10 cellular contexts compared by ENCODE assay signal in the genomic region with DNA sequence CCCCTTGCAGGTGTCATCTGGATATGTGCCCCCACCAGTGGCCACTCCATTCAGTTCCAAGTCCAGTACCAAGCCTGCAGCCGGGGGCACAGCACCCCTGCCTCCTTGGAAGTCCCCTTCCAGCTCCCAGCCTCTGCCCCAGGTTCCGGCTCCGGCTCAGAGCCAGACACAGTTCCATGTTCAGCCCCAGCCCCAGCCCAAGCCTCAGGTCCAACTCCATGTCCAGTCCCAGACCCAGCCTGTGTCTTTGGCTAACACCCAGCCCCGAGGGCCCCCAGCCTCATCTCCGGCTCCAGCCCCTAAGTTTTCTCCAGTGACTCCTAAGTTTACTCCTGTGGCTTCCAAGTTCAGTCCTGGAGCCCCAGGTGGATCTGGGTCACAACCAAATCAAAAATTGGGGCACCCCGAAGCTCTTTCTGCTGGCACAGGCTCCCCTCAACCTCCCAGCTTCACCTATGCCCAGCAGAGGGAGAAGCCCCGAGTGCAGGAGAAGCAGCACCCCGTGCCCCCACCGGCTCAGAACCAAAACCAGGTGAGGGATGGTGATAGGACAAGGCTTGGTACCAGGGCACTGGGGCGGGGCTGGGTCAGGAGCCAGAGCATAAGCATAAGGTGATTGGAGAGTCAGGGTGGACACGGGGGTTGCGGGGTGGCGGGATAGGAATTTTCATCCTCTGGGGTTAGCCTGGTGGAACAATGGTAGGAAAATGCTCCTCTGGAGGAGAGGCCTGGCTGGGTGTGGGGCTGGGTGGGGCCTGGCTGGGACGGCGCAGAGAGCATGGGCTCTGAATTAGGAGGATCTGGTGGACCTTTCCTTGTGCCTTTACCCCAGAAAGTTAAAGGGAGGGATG. TPM values are rescaled to one million over a fixed set of nuclear protein-coding genes. Genes with fewer than 3 reads are reported as not detected.
DNase-seq lines count a peak whose midpoint lies in the region; FAIRE-seq and TF ChIP-seq lines count a peak whose summit lies in the region.
"Had no signal": no experiment of that assay in that cellular context is flagged by ENCODE, and none has a peak within 500 bp of the region (broad histone marks: within the 10 kb centered on the region; RNA-seq: fewer than 3 reads in every experiment).

No MANE protein-coding gene starts in this region.

- DNase-seq in GM12892 (ENCODE audit: insufficient read length) = no peak
- no peak for DNase-seq in adipocyte (ENCODE audit: low read depth)
- no peak for DNase-seq in DMS79 treated with DMSO at 0.1 percent for 48 hours (lab: John Stamatoyannopoulos, UW)
- DNase-seq in NCI-H1436 treated with DMSO at 0.1 percent for 48 hours (lab: John Stamatoyannopoulos, UW) = no peak
- DNase-seq in caudate nucleus (lab: John Stamatoyannopoulos, UW) = no peak
- DNase-seq in erythroblast (lab: John Stamatoyannopoulos, UW) = no peak
- DNase-seq: NCI-H1417 treated with DMSO at 0.1 percent for 48 hours had no signal

- TF ChIP-seq POLR2A in GM12892 (IDR thresholded peaks at IDR 0.05; ENCODE audit: low read depth, low read length) (0 out of 2 replicates have a peak, but pooled peaks have one; percentile 20), erythroblast (IDR thresholded peaks at IDR 0.05; ENCODE audit: low read length) (no peak)

- H3K36me3 ChIP-seq in adipocyte (ENCODE audit: control insufficient read depth, insufficient read depth, low read length, severe bottlenecking) (peaks cover 24% of the 10 kb centered on the region), iPS-15b (ENCODE audit: control insufficient read depth, insufficient read depth, low read length) (peaks cover 29% of the 10 kb centered on the region)

- H3K27ac ChIP-seq in skin epidermis (peak overlapping the region in 19 of 21 experiments; percentile 91 to 100 (median 98)), caudate nucleus (ENCODE audit: low read depth, low read length) (no peak overlapping the region)

- H3K9me3 ChIP-seq in adipocyte (ENCODE audit: control insufficient read depth, low read length) (no peaks in the 10 kb centered on the region), iPS-15b (ENCODE audit: control insufficient read depth, insufficient read depth, low read length) (no peaks in the 10 kb centered on the region)
- H3K9me3 ChIP-seq: mucosa of descending colon had no signal

- peak overlapping the region; percentile 97 for H3K9ac ChIP-seq in adipocyte (ENCODE audit: low read length)
- H3K9ac ChIP-seq in iPS-15b (ENCODE audit: low read depth, low read length) = peak overlapping the region; percentile 88

- H3K27me3 ChIP-seq in adipocyte (replicated peaks; ENCODE audit: control insufficient read depth, insufficient read depth, low read length) (no peaks in the 10 kb centered on the region), iPS-15b (ENCODE audit: control insufficient read depth, insufficient read depth, low read length) (no peaks in the 10 kb centered on the region)

- H3K4me3 ChIP-seq in adipocyte (ENCODE audit: low read length) = peak overlapping the region; percentile 90
- peak overlapping the region; percentile 88 for H3K4me3 ChIP-seq in iPS-15b (ENCODE audit: low read depth, low read length)
- peak overlapping the region; percentile 62 to 98 (median 91) for H3K4me3 ChIP-seq in skin epidermis

- no peak for FAIRE-seq in GM12892 (lab: Jason Lieb, UNC)

- H3K4me1 ChIP-seq in adipocyte (ENCODE audit: control insufficient read depth, insufficient read depth, low read length) (peaks cover 57% of the 10 kb centered on the region), iPS-15b (ENCODE audit: control insufficient read depth, insufficient read depth, low read length) (peaks cover 11% of the 10 kb centered on the region)

RNA-seq across cellular contexts. Expression of a gene that starts 1.9 kb away (rescaled TPM):
- polyA plus RNA-seq in GM12892 (2012; ENCODE audit: missing spikeins) = 26.2 TPM

RNA-seq across cellular contexts. Expression of a gene that starts 20.5 kb away (rescaled TPM):
- not detected for polyA plus RNA-seq in GM12892 (2012; ENCODE audit: missing spikeins)

RNA-seq across cellular contexts. Expression of a gene that starts 25.6 kb away (rescaled TPM):
- 1.5 TPM for polyA plus RNA-seq in GM12892 (2012; ENCODE audit: missing spikeins)
